ENCODE assay signal across 13 cellular contexts in the genomic region with DNA sequence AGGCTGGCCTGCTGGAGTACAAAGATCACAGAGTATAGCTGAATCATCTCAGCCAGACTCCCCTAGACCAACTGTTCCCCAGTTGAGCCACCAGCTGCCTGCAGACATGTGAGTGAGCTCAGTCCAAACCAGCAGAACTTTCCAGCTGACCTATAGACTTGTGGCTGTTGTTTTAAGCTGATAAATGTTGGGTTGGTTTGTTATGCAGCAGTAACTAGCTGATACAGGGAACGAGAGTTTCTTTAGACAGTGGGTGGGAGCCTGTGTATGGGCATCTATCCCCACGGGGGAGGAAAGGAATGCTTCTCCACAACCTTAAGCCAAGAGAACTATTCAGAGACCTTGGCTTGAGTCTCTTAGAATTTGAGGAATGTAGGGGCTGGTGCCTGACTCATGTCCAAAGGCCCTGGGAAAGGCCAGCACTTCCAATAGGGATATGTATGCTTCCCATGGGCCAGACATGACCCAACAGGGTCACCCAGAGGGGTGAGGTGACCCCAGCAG. TPM values are rescaled to one million over a fixed set of nuclear protein-coding genes. Genes with fewer than 3 reads are reported as not detected.
DNase-seq lines count a peak whose midpoint lies in the region; ATAC-seq and TF ChIP-seq lines count a peak whose summit lies in the region.
"Had no signal": no experiment of that assay in that cellular context is flagged by ENCODE, and none has a peak within 500 bp of the region (broad histone marks: within the 10 kb centered on the region; RNA-seq: fewer than 3 reads in every experiment).

No MANE protein-coding gene starts in this region.

- 75% methylated on average over 2 of the region's 2 CpGs; no CpG with 5 or more reads in 1 of the 2 donors for WGBS in transverse colon (ENCODE audit: low coverage in 1 of 2), 2 donors

- H3K4me1 ChIP-seq in adipocyte (ENCODE audit: control insufficient read depth, insufficient read depth, low read length) (peaks cover 56% of the 10 kb centered on the region), vagina (peaks cover 41% of the 10 kb centered on the region), transverse colon (peaks cover 17 to 43% (median 21%) of the 10 kb centered on the region in 4 donors)

- in situ Hi-C loops in transverse colon (cut with MboI; ENCODE audit: low pct_ligation_motif_present in 1 of 4, low pct_unique_long_range_greater_than_20kb in 1 of 4, low sequenced_read_pairs in 3 of 4) = no loop called here

- TF ChIP-seq POLR2A in vagina (IDR thresholded peaks at IDR 0.05) (no peak), transverse colon (IDR thresholded peaks at IDR 0.05) (no peak)

- H3K27ac ChIP-seq in vagina = peak overlapping the region; percentile 86
- no peak overlapping the region for H3K27ac ChIP-seq in transverse colon
- H3K27ac ChIP-seq: psoas muscle had no signal

- H3K9ac ChIP-seq in adipocyte (ENCODE audit: low read length) = peak overlapping the region; percentile 52

- no peak for TF ChIP-seq CTCF in vagina (IDR thresholded peaks at IDR 0.05)
- no peak for TF ChIP-seq CTCF in transverse colon (IDR thresholded peaks at IDR 0.05)

- intact Hi-C loops in vagina (cut with DNase I) = no loop called here
- intact Hi-C loops in transverse colon (cut with DNase I; ENCODE audit: low total_unique reads) = no loop called here

- H3K9me3 ChIP-seq in adipocyte (ENCODE audit: control insufficient read depth, low read length) (peaks cover 20% of the 10 kb centered on the region), vagina (no peaks in the 10 kb centered on the region), transverse colon (no peaks in the 10 kb centered on the region)
- H3K9me3 ChIP-seq: psoas muscle had no signal

- peak overlapping the region; percentile 50 for H3K4me3 ChIP-seq in adipocyte (ENCODE audit: low read length)
- no peak overlapping the region for H3K4me3 ChIP-seq in vagina
- no peak overlapping the region for H3K4me3 ChIP-seq in transverse colon
- H3K4me3 ChIP-seq: psoas muscle had no signal

- H3K27me3 ChIP-seq in adipocyte (replicated peaks; ENCODE audit: control insufficient read depth, insufficient read depth, low read length) (no peaks in the 10 kb centered on the region), vagina (no peaks in the 10 kb centered on the region), transverse colon (no peaks in the 10 kb centered on the region)

- DNase-seq in HCEC 1CT (peak; percentile 74), adipocyte (ENCODE audit: low read depth) (peak; percentile 38), glomerular visceral epithelial cell (ENCODE audit: extremely low spot score) (peak; percentile 45), vagina (ENCODE audit: extremely low spot score in 2 of 2) (no peak), transverse colon (no peak)
- DNase-seq: activated CD4-positive, alpha-beta T cell treated with anti-CD3 and anti-CD28 coated beads, Interleukin-2, amount 10 ng/mL, durations not matched to agents 7 days and 5 days; caudate nucleus; psoas muscle; stimulated activated CD4-positive, alpha-beta T cell treated with anti-CD3 and anti-CD28 coated beads, Interleukin-2, amount 100 ng/mL, for 48 hours had no signal

- TF ChIP-seq EP300 in transverse colon (IDR thresholded peaks at IDR 0.05; ENCODE audit: low read depth) = no peak

- H3K36me3 ChIP-seq in adipocyte (ENCODE audit: control insufficient read depth, insufficient read depth, low read length, severe bottlenecking) = no peaks in the 10 kb centered on the region
- no peaks in the 10 kb centered on the region for H3K36me3 ChIP-seq in vagina
- H3K36me3 ChIP-seq in transverse colon = no peaks in the 10 kb centered on the region

- ATAC-seq in HG03039 (IDR thresholded peaks at IDR 0.05; ENCODE audit: unreplicated experiment) (no peak), HG03196 (IDR thresholded peaks at IDR 0.05; ENCODE audit: unreplicated experiment) (no peak)
- ATAC-seq: esophagus mucosa; psoas muscle; stimulated activated memory B cell treated with anti-CD40 and anti-IgM and Interleukin-4, amounts not matched to agents 10 μg/mL and 1 μg/mL and 100 μg/mL, for 72 hours had no signal

RNA-seq across cellular contexts. Expression of gene SLC1A7, which starts 30.1 kb away (rescaled TPM):
- total RNA-seq in vagina (not detected), transverse colon (1 to 10 TPM in 3 of 4 donors, not detected in 1; 1.1 to 1.6 (median 1.6) TPM)
- total RNA-seq: activated CD4-positive, alpha-beta T cell treated with anti-CD3 and anti-CD28 coated beads, Interleukin-2, amount 10 ng/mL, durations not matched to agents 7 days and 5 days; esophagus mucosa had no signal

RNA-seq across cellular contexts. Expression of gene PODN, which starts 50.3 kb away (rescaled TPM):
- 207 TPM for total RNA-seq in vagina
- total RNA-seq in transverse colon = 10 to 100 TPM; 29.4 to 43.6 (median 35.6) TPM
- total RNA-seq: activated CD4-positive, alpha-beta T cell treated with anti-CD3 and anti-CD28 coated beads, Interleukin-2, amount 10 ng/mL, durations not matched to agents 7 days and 5 days had no signal

Comparison
In these comparisons a context has a peak if more than half of its experiments do, and no peak if none do; other contexts are left out.
1. DNase-seq: peak in HCEC 1CT (single experiment), adipocyte (single experiment) and glomerular visceral epithelial cell (single experiment); none in vagina (0 of 2) and transverse colon (single experiment).